12 cellular contexts compared by ENCODE assay signal in the genomic region with DNA sequence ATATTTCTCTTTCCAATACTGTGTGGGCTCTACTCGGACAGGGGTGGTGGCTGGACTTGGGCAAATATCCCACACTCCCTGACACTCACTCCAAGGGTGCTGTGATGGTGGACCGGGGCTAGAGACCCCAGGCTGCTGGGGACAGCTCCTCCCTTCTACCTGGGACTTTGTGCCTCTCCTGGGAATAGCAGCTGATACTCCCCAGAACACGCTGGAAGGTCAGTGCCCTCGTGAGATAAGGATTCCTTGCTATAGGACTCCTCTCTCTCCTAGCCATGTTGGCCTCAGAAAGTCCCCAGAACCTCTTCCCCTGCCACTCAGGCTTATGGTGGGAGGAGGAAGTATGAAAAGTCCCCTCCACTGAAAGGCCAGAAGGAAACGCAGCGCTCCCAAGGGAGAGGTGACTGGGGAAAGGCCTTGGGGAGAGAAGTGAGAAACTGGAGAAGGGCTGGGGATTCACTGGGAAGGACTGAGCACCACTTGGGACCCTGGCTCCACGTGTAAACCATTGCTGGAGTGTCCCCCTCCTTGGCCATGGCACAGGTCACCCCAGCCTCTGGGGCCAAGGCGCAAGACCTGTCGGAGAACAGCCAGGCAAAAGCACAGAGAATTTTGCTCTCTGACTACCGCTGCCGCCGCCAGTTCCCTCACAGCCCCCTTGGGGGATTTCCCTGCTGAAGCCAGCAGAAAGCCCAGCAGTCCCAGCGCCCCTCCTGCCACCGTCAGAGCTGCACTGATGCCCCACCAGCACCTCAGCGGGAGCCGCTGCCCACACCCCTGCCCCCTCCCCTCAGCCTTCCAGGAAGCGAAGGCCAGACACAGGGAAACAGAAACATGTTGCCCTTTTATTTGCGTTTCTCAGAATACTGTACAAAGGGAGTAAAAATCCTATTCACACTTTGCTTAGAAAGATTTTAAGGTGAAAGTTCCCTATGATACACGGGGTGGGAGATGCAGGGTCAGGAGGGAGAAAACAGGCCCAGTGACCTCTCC. TPM values are rescaled to one million over a fixed set of nuclear protein-coding genes. Genes with fewer than 3 reads are reported as not detected.
DNase-seq lines count a peak whose midpoint lies in the region; ATAC-seq and TF ChIP-seq lines count a peak whose summit lies in the region.
"Had no signal": no experiment of that assay in that cellular context is flagged by ENCODE, and none has a peak within 500 bp of the region (broad histone marks: within the 10 kb centered on the region; RNA-seq: fewer than 3 reads in every experiment).

No MANE protein-coding gene starts in this region.

- H3K27ac Mint-ChIP-seq in activated CD4-positive, alpha-beta memory T cell treated with anti-CD3 and anti-CD28 coated beads for 36 hours, result peak overlapping the region; percentile 87
- no peak overlapping the region for H3K27ac Mint-ChIP-seq in progenitor cell of endocrine pancreas

- POLR2A ChIA-PET in activated CD4-positive, alpha-beta memory T cell treated with anti-CD3 and anti-CD28 coated beads for 36 hours (lab: Charles Lee), result no interaction called here

- peaks cover 42% of the 10 kb centered on the region for H3K36me3 ChIP-seq in effector memory CD4-positive, alpha-beta T cell (ENCODE audit: control insufficient read depth, insufficient read depth, low read length)

- H3K9me3 ChIP-seq in effector memory CD4-positive, alpha-beta T cell (ENCODE audit: control insufficient read depth, low read length), result no peaks in the 10 kb centered on the region

- peaks cover 36% of the 10 kb centered on the region for H3K36me3 Mint-ChIP-seq in activated CD4-positive, alpha-beta memory T cell treated with anti-CD3 and anti-CD28 coated beads for 36 hours
- H3K36me3 Mint-ChIP-seq in progenitor cell of endocrine pancreas (ENCODE audit: insufficient read depth), result peaks cover 13% of the 10 kb centered on the region

- H3K4me3 ChIP-seq in effector memory CD4-positive, alpha-beta T cell (ENCODE audit: insufficient read depth, low read depth, low read length, poor library complexity, severe bottlenecking), result no peak overlapping the region

- peaks cover 46% of the 10 kb centered on the region for H3K4me1 ChIP-seq in effector memory CD4-positive, alpha-beta T cell (ENCODE audit: control insufficient read depth, insufficient read depth, low read length, poor library complexity, severe bottlenecking)

- no peaks in the 10 kb centered on the region for H3K9me3 Mint-ChIP-seq in activated CD4-positive, alpha-beta memory T cell treated with anti-CD3 and anti-CD28 coated beads for 36 hours
- H3K9me3 Mint-ChIP-seq in progenitor cell of endocrine pancreas (ENCODE audit: low read depth), result peaks cover 3% of the 10 kb centered on the region

- ATAC-seq in Right ventricle myocardium superior (ENCODE audit: poor library complexity) (no peak), HG02588 (IDR thresholded peaks at IDR 0.05; ENCODE audit: unreplicated experiment) (no peak)
- ATAC-seq: esophagus mucosa had no signal

- intact Hi-C loops in activated CD4-positive, alpha-beta memory T cell treated with anti-CD3 and anti-CD28 coated beads for 36 hours (cut with micrococcal nuclease), result loop anchor here (10.0 kb wide), 1 partner anchor 456 kb away; a partner anchor contains a TSS
- intact Hi-C loops in Right ventricle myocardium superior (cut with DNase I), result no loop called here

- H3K4me1 Mint-ChIP-seq in activated CD4-positive, alpha-beta memory T cell treated with anti-CD3 and anti-CD28 coated beads for 36 hours (ENCODE audit: low read depth), result peaks cover 71% of the 10 kb centered on the region
- H3K4me1 Mint-ChIP-seq in progenitor cell of endocrine pancreas (ENCODE audit: low read depth), result peaks cover 18% of the 10 kb centered on the region

- H3K4me3 Mint-ChIP-seq in activated CD4-positive, alpha-beta memory T cell treated with anti-CD3 and anti-CD28 coated beads for 36 hours, result peak overlapping the region; percentile 23
- H3K4me3 Mint-ChIP-seq in progenitor cell of endocrine pancreas (ENCODE audit: low read depth), result no peak overlapping the region

- H3K27me3 ChIP-seq in effector memory CD4-positive, alpha-beta T cell (replicated peaks; ENCODE audit: control insufficient read depth, insufficient read depth, low read length, poor library complexity, severe bottlenecking), result no peaks in the 10 kb centered on the region

- DNase-seq in GM20000 (ENCODE audit: low spot score) (peak; percentile 61), GM19240 (ENCODE audit: insufficient read length, low spot score) (no peak), progenitor cell of endocrine pancreas (ENCODE audit: low spot score, unreplicated experiment) (no peak), Right ventricle myocardium superior (no peak)
- DNase-seq in activated CD4-positive, alpha-beta memory T cell treated with anti-CD3 and anti-CD28 coated beads for 36 hours, result peak; percentile 80
- peak in 2 of 3 donors; percentile 23 to 26 for DNase-seq in effector memory CD4-positive, alpha-beta T cell
- peak; percentile 46 to 51 for DNase-seq in stimulated activated CD8-positive, alpha-beta memory T cell treated with anti-CD3 and anti-CD28 coated beads, Interleukin-2, amount 100 ng/mL, for 48 hours (ENCODE audit: low read depth in 2 of 2)

- H3K27me3 Mint-ChIP-seq in activated CD4-positive, alpha-beta memory T cell treated with anti-CD3 and anti-CD28 coated beads for 36 hours, result no peaks in the 10 kb centered on the region
- H3K27me3 Mint-ChIP-seq in progenitor cell of endocrine pancreas, result no peaks in the 10 kb centered on the region

- H3K27ac ChIP-seq in effector memory CD4-positive, alpha-beta T cell (ENCODE audit: insufficient read depth, low read length, poor library complexity, severe bottlenecking), result peak overlapping the region; percentile 52

- TF ChIP-seq CTCF in GM20000 (IDR thresholded peaks at IDR 0.05; ENCODE audit: extremely low read depth, missing control alignments) (no peak), progenitor cell of endocrine pancreas (IDR thresholded peaks at IDR 0.05; ENCODE audit: unreplicated experiment) (no peak)

- CTCF ChIA-PET in activated CD4-positive, alpha-beta memory T cell treated with anti-CD3 and anti-CD28 coated beads for 36 hours (lab: Charles Lee), result no interaction called here

RNA-seq across cellular contexts. Expression of a gene that starts 2.1 kb away (rescaled TPM):
- 10 to 100 TPM; 26.4 to 30.2 TPM for total RNA-seq in activated CD4-positive, alpha-beta memory T cell treated with anti-CD3 and anti-CD28 coated beads for 36 hours
- 25.7 and 25.9 TPM in 2 replicates for total RNA-seq in progenitor cell of endocrine pancreas
- 1.8 TPM for total RNA-seq in Right ventricle myocardium superior

RNA-seq across cellular contexts. Expression of a gene that starts 6.9 kb away (rescaled TPM):
- 10 to 100 TPM; 53.7 to 58.3 TPM for total RNA-seq in activated CD4-positive, alpha-beta memory T cell treated with anti-CD3 and anti-CD28 coated beads for 36 hours
- total RNA-seq in progenitor cell of endocrine pancreas, result 80.4 and 87.6 TPM in 2 replicates
- 37.5 TPM for total RNA-seq in Right ventricle myocardium superior

RNA-seq across cellular contexts. Expression of a gene that starts 7.0 kb away (rescaled TPM):
- not detected for total RNA-seq in activated CD4-positive, alpha-beta memory T cell treated with anti-CD3 and anti-CD28 coated beads for 36 hours
- not detected in 2 replicates for total RNA-seq in progenitor cell of endocrine pancreas
- not detected for total RNA-seq in Right ventricle myocardium superior
- total RNA-seq: Daoy, esophagus mucosa, RPMI7951 had no signal

RNA-seq across cellular contexts. Expression of a gene that starts 42.3 kb away (rescaled TPM):
- under 1 TPM; 0.64 to 0.87 TPM for total RNA-seq in activated CD4-positive, alpha-beta memory T cell treated with anti-CD3 and anti-CD28 coated beads for 36 hours
- total RNA-seq in progenitor cell of endocrine pancreas (not detected in 2 replicates), Right ventricle myocardium superior (0.40 TPM)
- total RNA-seq: Daoy, RPMI7951 had no signal

RNA-seq across cellular contexts. Expression of a gene that starts 52.5 kb away (rescaled TPM):
- total RNA-seq in activated CD4-positive, alpha-beta memory T cell treated with anti-CD3 and anti-CD28 coated beads for 36 hours, result 1 to 10 TPM in 1 of 2 experiments, under 1 TPM in 1; 0.61 to 1.0 TPM
- total RNA-seq in progenitor cell of endocrine pancreas (not detected in 2 replicates), Right ventricle myocardium superior (not detected)
- total RNA-seq: Daoy, esophagus mucosa, lower leg skin, RPMI7951 had no signal

Comparison
In these comparisons a context has a peak if more than half of its experiments do, and no peak if none do; other contexts are left out.
1. DNase-seq: peak in GM20000 (single experiment), activated CD4-positive, alpha-beta memory T cell treated with anti-CD3 and anti-CD28 coated beads for 36 hours (single experiment), effector memory CD4-positive, alpha-beta T cell (2 of 3) and stimulated activated CD8-positive, alpha-beta memory T cell treated with anti-CD3 and anti-CD28 coated beads, Interleukin-2, amount 100 ng/mL, for 48 hours (2 of 2); none in GM19240 (single experiment), progenitor cell of endocrine pancreas (single experiment) and Right ventricle myocardium superior (single experiment).